1 cellular context compared by ENCODE assay signal in the genomic region with DNA sequence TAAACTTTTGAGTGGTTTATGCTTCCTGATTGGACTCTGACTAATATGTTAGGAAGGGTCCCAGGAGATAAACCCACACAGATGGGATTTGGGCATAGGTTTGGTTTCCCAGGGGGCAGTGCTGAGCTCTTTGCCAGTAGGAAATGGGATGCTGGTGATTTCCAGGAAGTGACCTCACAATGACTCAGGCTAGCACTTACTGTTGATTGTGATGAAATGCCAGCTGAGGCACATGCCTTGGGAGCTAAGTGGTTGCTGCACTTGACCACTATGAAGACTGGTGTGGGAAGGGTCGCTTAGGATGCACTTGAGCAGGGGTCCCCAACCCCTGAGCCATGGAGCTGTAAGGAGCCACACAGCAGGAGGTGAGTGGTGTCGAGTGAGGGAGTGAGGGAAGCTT.
A peak's percentile ranks its signal among the peaks of the same experiment; 100 is the strongest.
TF ChIP-seq lines count a peak whose summit lies in the region.

No MANE protein-coding gene starts in this region.

TF ChIP-seq in H1, 55 proteins besides CTCF, POLR2A, EP300 and RAD21:
- TF ChIP-seq CREB1 (IDR thresholded peaks at IDR 0.05) = peak; percentile 53; the same call in 1 of the 2 replicates
